8 cellular contexts compared by ENCODE assay signal in genomic region chr1:161044908-161045748, GRCh38. TPM values are rescaled to one million over a fixed set of nuclear protein-coding genes. Genes with fewer than 3 reads are reported as not detected.
DNase-seq lines count a peak whose midpoint lies in the region; ATAC-seq and TF ChIP-seq lines count a peak whose summit lies in the region.

No MANE protein-coding gene starts in this region.

- peak overlapping the region; percentile 74 to 92 for H3K4me3 ChIP-seq in aorta (ENCODE audit: low read length in 2 of 2)

- WGBS in aorta, 2 donors = 0% methylated on average over 44 to 48 of the region's 48 CpGs

- peak; percentile 40 for ATAC-seq in GM21737 (IDR thresholded peaks at IDR 0.05; ENCODE audit: unreplicated experiment)
- ATAC-seq in aorta (ENCODE audit: low FRiP score) = peak; percentile 79

- intact Hi-C loops in aorta (cut with DNase I) = loop anchor here in 1 of 2 donors (5.0 kb wide), 1 partner anchor 72 kb away; the partner anchor contains the start of genes NIT1 and PFDN2

- peak; percentile 57 for TF ChIP-seq POLR2A in Raji (IDR thresholded peaks at IDR 0.05; ENCODE audit: insufficient read depth, low read depth, low read length)

- peak; percentile 77 for DNase-seq in ELR (ENCODE audit: low read depth)
- DNase-seq in KBM-7 = peak; percentile 94
- peak; percentile 48 for DNase-seq in activated naive CD4-positive, alpha-beta T cell treated with anti-CD3 and anti-CD28 coated beads, Interleukin-2, amount 50 U/mL, for 16 hours
- DNase-seq in glomerular visceral epithelial cell (ENCODE audit: extremely low spot score) = peak; percentile 76
- peak in 47 of 56 donors; percentile 18 to 79 (median 58) for DNase-seq in nucleus accumbens (lab: John Stamatoyannopoulos, UW)
- DNase-seq in aorta = peak; percentile 80 to 86

- H3K9me3 ChIP-seq in aorta (ENCODE audit: control insufficient read depth, low read length) = no peaks in the 10 kb centered on the region

- no peaks in the 10 kb centered on the region for H3K4me1 ChIP-seq in aorta (ENCODE audit: control insufficient read depth in 1 of 2, insufficient read depth in 2 of 2, low read length in 2 of 2)

- peak overlapping the region; percentile 83 for H3K27ac ChIP-seq in aorta (ENCODE audit: low read depth in 1 of 2, low read length in 2 of 2)

- peaks cover 4% of the 10 kb centered on the region in 2 donors for H3K36me3 ChIP-seq in aorta (ENCODE audit: control insufficient read depth in 1 of 2, insufficient read depth in 2 of 2, low read length in 1 of 2)

- in situ Hi-C loops in KBM-7 (cut with MboI; ENCODE audit: low pct_unique_long_range_greater_than_20kb, low sequenced_read_pairs) = no loop called here

- H3K27me3 ChIP-seq in aorta (ENCODE audit: control insufficient read depth in 1 of 2, insufficient read depth in 2 of 2, low read length in 1 of 2) = no peaks in the 10 kb centered on the region

RNA-seq across cellular contexts. Expression of gene USF1, which starts 0.6 kb away (rescaled TPM):
- 10 to 100 TPM; 42.2 to 67.0 TPM for total RNA-seq in aorta
- 100 to 1,000 TPM in 1 of 2 donors, 10 to 100 TPM in 1; 33.8 to 124 TPM for polyA plus RNA-seq in aorta

RNA-seq across cellular contexts. Expression of gene TSTD1, which starts 6.4 kb away (rescaled TPM):
- total RNA-seq in aorta = 10 to 100 TPM in 1 of 2 donors, 1 to 10 TPM in 1; 9.1 to 12.5 TPM
- 10 to 100 TPM; 13.2 to 31.9 TPM for polyA plus RNA-seq in aorta

RNA-seq across cellular contexts. Expression of gene F11R, which starts 24.2 kb away (rescaled TPM):
- 10 to 100 TPM; 21.7 to 26.0 TPM for total RNA-seq in aorta
- polyA plus RNA-seq in aorta = 1 to 10 TPM; 2.4 to 8.0 TPM

RNA-seq across cellular contexts. Expression of gene ARHGAP30, which starts 24.6 kb away (rescaled TPM):
- 10 to 100 TPM; 14.7 to 20.5 TPM for total RNA-seq in aorta
- polyA plus RNA-seq in aorta = 10 to 100 TPM in 1 of 2 donors, 1 to 10 TPM in 1; 1.3 to 12.1 TPM

RNA-seq across cellular contexts. Expression of gene NECTIN4, which starts 44.2 kb away (rescaled TPM):
- under 1 TPM; 0.24 to 0.26 TPM for total RNA-seq in aorta
- not detected for polyA plus RNA-seq in aorta

Comparison
In these comparisons a context has a peak if more than half of its experiments do, and no peak if none do; other contexts are left out.
1. Peak in every context shown above with its lines: DNase-seq, ATAC-seq, H3K4me3 ChIP-seq and H3K27ac ChIP-seq.